Comparison of ENCODE assay signal across 29 cellular contexts in the genomic region with DNA sequence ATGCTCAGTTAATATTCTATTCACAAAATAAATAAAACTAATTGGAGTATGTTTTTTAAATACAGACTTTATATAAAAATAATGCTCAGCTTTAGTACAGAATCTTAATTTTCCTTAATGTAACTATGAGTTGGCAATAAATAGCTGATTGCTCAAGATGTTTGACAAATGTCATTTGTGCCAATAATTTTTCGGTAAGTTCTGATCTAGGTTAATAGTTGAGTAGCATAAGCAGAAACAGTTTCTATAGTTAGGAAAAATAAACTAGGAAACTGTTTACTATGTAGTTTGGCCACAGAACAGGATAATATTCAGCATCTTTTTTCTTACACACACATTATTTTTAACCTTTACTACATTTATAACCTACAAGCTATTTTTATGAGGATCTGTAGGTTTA.
"Had no signal": no experiment of that assay in that cellular context is flagged by ENCODE, and none has a peak within 500 bp of the region (broad histone marks: within the 10 kb centered on the region; RNA-seq: fewer than 3 reads in every experiment).

No MANE protein-coding gene starts in this region.

- DNase-seq: heart right ventricle; kidney glomerular epithelial cell; left cardiac atrium; left lung; lower lobe of right lung; mammary epithelial cell; mesendoderm; naive B cell; natural killer cell; nephron progenitor cell; occipital lobe; spleen; stimulated activated CD4-positive, alpha-beta T cell treated with anti-CD3 and anti-CD28 coated beads, Interleukin-4, amount 100 ng/mL, for 24 hours; stimulated activated naive CD4-positive, alpha-beta T cell; tibial artery; upper lobe of right lung had no signal

- H3K27me3 Mint-ChIP-seq: naive B cell; progenitor cell of endocrine pancreas; stimulated activated naive CD8-positive, alpha-beta T cell treated with anti-CD3 and anti-CD28 coated beads, Interleukin-15, Interleukin-2, amounts not matched to agents 100 ng/mL and 50 ng/mL, for 24 hours had no signal

- H3K27ac Mint-ChIP-seq: mesothelial cell of epicardium; naive B cell; natural killer cell; nephron progenitor cell; neural progenitor cell; progenitor cell of endocrine pancreas; stimulated activated effector memory CD8-positive, alpha-beta T cell treated with anti-CD3 and anti-CD28 coated beads, Interleukin-12 subunit alpha, Interleukin-12 subunit beta, amount 100 ng/mL, for 72 hours; stimulated activated naive CD8-positive, alpha-beta T cell treated with anti-CD3 and anti-CD28 coated beads, Interleukin-15, Interleukin-2, amounts not matched to agents 100 ng/mL and 50 ng/mL, for 24 hours had no signal

- H3K4me3 ChIP-seq: heart right ventricle, hepatocyte, left lung, lower lobe of right lung, neural progenitor cell, right atrium auricular region, skin epidermis, spleen, suprapubic skin, thoracic aorta, tibial artery, upper lobe of right lung had no signal

- H2AFZ ChIP-seq: hepatocyte, neural progenitor cell had no signal

- H3K27ac ChIP-seq: heart right ventricle, hepatocyte, left lung, lower lobe of right lung, neural progenitor cell, neutrophil, right atrium auricular region, skin epidermis, spleen, suprapubic skin, thoracic aorta, tibial artery, upper lobe of right lung had no signal

- H3K36me3 ChIP-seq: thoracic aorta had no signal

- H3K9ac ChIP-seq: neural progenitor cell had no signal

- H3K9me3 ChIP-seq: heart right ventricle, left lung, lower lobe of right lung, neutrophil, right atrium auricular region, spleen, suprapubic skin, thoracic aorta, tibial artery, upper lobe of right lung had no signal

- H3K36me3 Mint-ChIP-seq: natural killer cell; stimulated activated effector memory CD8-positive, alpha-beta T cell treated with anti-CD3 and anti-CD28 coated beads, Interleukin-12 subunit alpha, Interleukin-12 subunit beta, amount 100 ng/mL, for 72 hours had no signal

- H3K4me1 ChIP-seq: left lung, spleen had no signal

- H3K4me2 ChIP-seq: hepatocyte, neural progenitor cell had no signal

- ATAC-seq: heart right ventricle; left cardiac atrium; left lung; lower lobe of right lung; natural killer cell; sciatic nerve; stimulated activated effector memory CD8-positive, alpha-beta T cell treated with anti-CD3 and anti-CD28 coated beads, Interleukin-12 subunit alpha, Interleukin-12 subunit beta, amount 100 ng/mL, for 72 hours; upper lobe of right lung had no signal

- H3K9me3 Mint-ChIP-seq: mesothelial cell of epicardium; naive B cell; natural killer cell; neural progenitor cell; stimulated activated naive CD8-positive, alpha-beta T cell treated with anti-CD3 and anti-CD28 coated beads, Interleukin-15, Interleukin-2, amounts not matched to agents 100 ng/mL and 50 ng/mL, for 24 hours had no signal

- H3K4me3 Mint-ChIP-seq: mesothelial cell of epicardium; naive B cell; natural killer cell; nephron progenitor cell; neural progenitor cell; stimulated activated effector memory CD8-positive, alpha-beta T cell treated with anti-CD3 and anti-CD28 coated beads, Interleukin-12 subunit alpha, Interleukin-12 subunit beta, amount 100 ng/mL, for 72 hours; stimulated activated naive CD8-positive, alpha-beta T cell treated with anti-CD3 and anti-CD28 coated beads, Interleukin-15, Interleukin-2, amounts not matched to agents 100 ng/mL and 50 ng/mL, for 24 hours had no signal

- H3K4me1 Mint-ChIP-seq: naive B cell; natural killer cell; nephron progenitor cell; neural progenitor cell; stimulated activated effector memory CD8-positive, alpha-beta T cell treated with anti-CD3 and anti-CD28 coated beads, Interleukin-12 subunit alpha, Interleukin-12 subunit beta, amount 100 ng/mL, for 72 hours had no signal

- H3K27me3 ChIP-seq: heart right ventricle, hepatocyte, left lung, neural progenitor cell, neutrophil, right atrium auricular region, spleen, suprapubic skin, tibial artery, upper lobe of right lung had no signal

- FAIRE-seq: urothelium cell line had no signal
